ENCODE assay signal across 8 cellular contexts in genomic region chr20:46364670-46365482, GRCh38. TPM values are rescaled to one million over a fixed set of nuclear protein-coding genes. Genes with fewer than 3 reads are reported as not detected.
DNase-seq lines count a peak whose midpoint lies in the region; ATAC-seq and TF ChIP-seq lines count a peak whose summit lies in the region.

No MANE protein-coding gene starts in this region.

- no peak for TF ChIP-seq CTCF in AG09309 (IDR thresholded peaks at IDR 0.05; ENCODE audit: control insufficient read depth, insufficient read depth, low read depth, low read length, missing control alignments)

- H3K4me1 Mint-ChIP-seq in dendritic cell treated with granulocyte-macrophage colony-stimulating factor and Interleukin-4, amounts not matched to agents 40 ng/mL and 50 ng/mL, for 4 days (ENCODE audit: low read depth): peaks cover 35% of the 10 kb centered on the region
- peaks cover 46 to 83% (median 68%) of the 10 kb centered on the region in 7 donors for H3K4me1 Mint-ChIP-seq in naive thymus-derived CD4-positive, alpha-beta T cell

- POLR2A ChIA-PET in naive thymus-derived CD4-positive, alpha-beta T cell (lab: Charles Lee): interaction anchor here (1.0 to 5.1 kb wide), 16 partner anchors 9 to 473 kb away, joined by 3 to 69 read pairs (median 6); partner anchors contain the start of genes CTSA, ELMO2 and NEURL2

- no peaks in the 10 kb centered on the region for H3K27me3 Mint-ChIP-seq in dendritic cell treated with granulocyte-macrophage colony-stimulating factor and Interleukin-4, amounts not matched to agents 40 ng/mL and 50 ng/mL, for 4 days
- no peaks in the 10 kb centered on the region for H3K27me3 Mint-ChIP-seq in naive thymus-derived CD4-positive, alpha-beta T cell

- H3K4me3 Mint-ChIP-seq in dendritic cell treated with granulocyte-macrophage colony-stimulating factor and Interleukin-4, amounts not matched to agents 40 ng/mL and 50 ng/mL, for 4 days: peak overlapping the region; percentile 90
- peak overlapping the region; percentile 89 to 98 (median 92) for H3K4me3 Mint-ChIP-seq in naive thymus-derived CD4-positive, alpha-beta T cell

- ATAC-seq in naive thymus-derived CD4-positive, alpha-beta T cell: no peak
- ATAC-seq in GM18519 (IDR thresholded peaks at IDR 0.05; ENCODE audit: low FRiP score, unreplicated experiment): no peak

- peak overlapping the region; percentile 99 for H3K27ac ChIP-seq in naive thymus-derived CD4-positive, alpha-beta T cell (ENCODE audit: low read depth, low read length)

- H3K4me3 ChIP-seq in AG09309 (ENCODE audit: control insufficient read depth, low read depth, low read length): peak overlapping the region; percentile 96
- H3K4me3 ChIP-seq in naive thymus-derived CD4-positive, alpha-beta T cell (ENCODE audit: low read length): peak overlapping the region; percentile 95

- CTCF ChIA-PET in naive thymus-derived CD4-positive, alpha-beta T cell (lab: Charles Lee): interaction anchor here (1.2 to 1.9 kb wide), 2 partner anchors 44 to 351 kb away, joined by 3 to 5 read pairs; no protein-coding TSS in a partner anchor

- H3K36me3 Mint-ChIP-seq in dendritic cell treated with granulocyte-macrophage colony-stimulating factor and Interleukin-4, amounts not matched to agents 40 ng/mL and 50 ng/mL, for 4 days (ENCODE audit: low read depth): peaks cover 79% of the 10 kb centered on the region
- peaks cover 4 to 46% (median 25%) of the 10 kb centered on the region in 5 donors for H3K36me3 Mint-ChIP-seq in naive thymus-derived CD4-positive, alpha-beta T cell

- H3K9me3 ChIP-seq in naive thymus-derived CD4-positive, alpha-beta T cell (ENCODE audit: control insufficient read depth in 2 of 3, low read length in 3 of 3): no peaks in the 10 kb centered on the region

- DNase-seq in AG09309 (ENCODE audit: low read depth): no peak
- peak; percentile 17 for DNase-seq in LHCN-M2 (ENCODE audit: low read depth)
- no peak for DNase-seq in naive thymus-derived CD4-positive, alpha-beta T cell
- DNase-seq in HT-29 (ENCODE audit: low spot score): no peak
- DNase-seq in HK-2 (ENCODE audit: unreplicated experiment): no peak
- DNase-seq in HUDEP-2 (lab: John Stamatoyannopoulos, UW; ENCODE audit: unreplicated experiment in 76 of 76): no peak

- H3K9me3 Mint-ChIP-seq in dendritic cell treated with granulocyte-macrophage colony-stimulating factor and Interleukin-4, amounts not matched to agents 40 ng/mL and 50 ng/mL, for 4 days: no peaks in the 10 kb centered on the region
- peaks cover 0 to 1% (median 0%) of the 10 kb centered on the region in 11 donors for H3K9me3 Mint-ChIP-seq in naive thymus-derived CD4-positive, alpha-beta T cell

- H3K4me1 ChIP-seq in naive thymus-derived CD4-positive, alpha-beta T cell (ENCODE audit: control insufficient read depth in 2 of 2, insufficient read depth in 2 of 2, low read length in 2 of 2): peaks cover 57 to 61% of the 10 kb centered on the region in 2 donors

- peak overlapping the region; percentile 84 for H3K27ac Mint-ChIP-seq in dendritic cell treated with granulocyte-macrophage colony-stimulating factor and Interleukin-4, amounts not matched to agents 40 ng/mL and 50 ng/mL, for 4 days
- peak overlapping the region; percentile 77 to 98 (median 95) for H3K27ac Mint-ChIP-seq in naive thymus-derived CD4-positive, alpha-beta T cell

- peaks cover 0 to 34% (median 2%) of the 10 kb centered on the region in 3 experiments for H3K36me3 ChIP-seq in naive thymus-derived CD4-positive, alpha-beta T cell (ENCODE audit: control insufficient read depth in 2 of 3, insufficient read depth in 3 of 3, low read length in 3 of 3)

- H3K27me3 ChIP-seq in naive thymus-derived CD4-positive, alpha-beta T cell (ENCODE audit: control insufficient read depth in 2 of 2, insufficient read depth in 2 of 2, low read length in 2 of 2): no peaks in the 10 kb centered on the region

- intact Hi-C loops in dendritic cell treated with granulocyte-macrophage colony-stimulating factor and Interleukin-4, amounts not matched to agents 40 ng/mL and 50 ng/mL, for 4 days (cut with micrococcal nuclease): loop anchor here (1.0 kb wide), 1 partner anchor 41 kb away; the partner anchor contains the start of gene ELMO2
- intact Hi-C loops in naive thymus-derived CD4-positive, alpha-beta T cell (cut with micrococcal nuclease): loop anchor here (1.0 to 10.0 kb wide), 12 partner anchors 36 to 990 kb away; partner anchors contain the start of genes ELMO2 (in 2 of the 2), TP53RK (in 2 of the 2), CDH22 (in 1 of the 2) and DNTTIP1 (in 1 of the 2)

RNA-seq across cellular contexts. Expression of gene ELMO2, which starts 41.5 kb away (rescaled TPM):
- total RNA-seq in LHCN-M2 (2014; rRNA removed): 26.9 and 33.8 TPM in 2 replicates
- polyA plus RNA-seq in LHCN-M2 (2012): 27.2 TPM
- 100 to 1,000 TPM in 1 of 5 experiments, 10 to 100 TPM in 4; 50.8 to 104 (median 52.3) TPM for total RNA-seq in naive thymus-derived CD4-positive, alpha-beta T cell
- polyA plus RNA-seq in naive thymus-derived CD4-positive, alpha-beta T cell: 10 to 100 TPM; 35.6 to 67.4 TPM
- 28.6 and 35.2 TPM in 2 replicates for total RNA-seq in HT-29 (2014; rRNA removed; shearing (Covaris generic))

RNA-seq across cellular contexts. Expression of gene CDH22, which starts 56.6 kb away (rescaled TPM):
- 0.11 TPM in 1 of 2 replicates, not detected in the other for total RNA-seq in LHCN-M2 (2014; rRNA removed)
- polyA plus RNA-seq in LHCN-M2 (2012): not detected
- total RNA-seq in naive thymus-derived CD4-positive, alpha-beta T cell: not detected
- polyA plus RNA-seq in naive thymus-derived CD4-positive, alpha-beta T cell: not detected
- total RNA-seq in HT-29 (2014; rRNA removed; shearing (Covaris generic)): not detected in 2 replicates
